In the genomic region with DNA sequence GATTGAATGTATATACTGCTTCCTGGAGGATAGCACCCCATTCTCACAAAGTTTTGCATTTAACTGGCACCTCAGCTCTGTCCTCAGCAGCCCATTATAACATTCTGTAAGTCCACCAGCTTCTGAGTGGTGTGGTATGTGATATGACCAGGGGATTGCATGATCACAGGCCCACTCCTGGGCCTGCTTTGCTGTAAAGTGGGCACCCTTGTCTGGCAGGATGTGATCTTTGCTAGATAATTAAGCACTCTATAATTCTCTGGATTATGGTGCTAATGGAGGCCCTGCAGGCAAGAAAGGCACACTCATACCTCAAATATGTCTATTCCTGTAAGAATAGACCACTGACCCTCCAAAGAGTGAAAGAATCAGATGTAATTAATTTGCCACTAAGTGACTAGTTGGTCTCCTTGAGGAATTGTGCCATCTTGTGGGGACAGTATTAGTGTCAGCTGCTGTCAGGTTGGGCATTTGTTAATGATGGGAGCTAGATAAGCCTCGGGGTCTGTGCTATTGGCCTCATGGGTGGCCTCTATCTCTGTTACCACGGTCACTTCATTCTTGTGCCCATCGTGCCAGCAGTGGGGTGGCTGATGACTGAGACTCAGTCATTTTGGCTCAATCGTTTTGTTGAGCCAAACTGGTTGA, we compare ENCODE assay signal across 8 cellular contexts. TPM values are rescaled to one million over a fixed set of nuclear protein-coding genes. Genes with fewer than 3 reads are reported as not detected.
DNase-seq lines count a peak whose midpoint lies in the region; ATAC-seq and TF ChIP-seq lines count a peak whose summit lies in the region.

No MANE protein-coding gene starts in this region.

- H3K4me1 ChIP-seq in DOHH2 (ENCODE audit: control insufficient read depth, low read length) (no peaks in the 10 kb centered on the region), spleen (peaks cover 0 to 21% (median 11%) of the 10 kb centered on the region in 6 donors)

- no peaks in the 10 kb centered on the region for H4K20me1 ChIP-seq in DOHH2 (ENCODE audit: control insufficient read depth, insufficient read depth, low read depth, low read length)

- H3K9me2 ChIP-seq in DOHH2 (replicated peaks; ENCODE audit: control insufficient read depth, low read length) = no peaks in the 10 kb centered on the region

- H3K27me3 ChIP-seq in DOHH2 (ENCODE audit: control insufficient read depth, low read length) (no peaks in the 10 kb centered on the region), spleen (replicated peaks in 1 of 7) (no peaks in the 10 kb centered on the region)

- WGBS in spleen, 5 donors = 46 to 55% (median 54%) methylated on average over 4 of the region's 4 CpGs

- TF ChIP-seq POLR2A in spleen (IDR thresholded peaks at IDR 0.05) = no peak

- intact Hi-C loops in spleen (cut with DNase I; ENCODE audit: low total_unique reads) = loop anchor here (10.0 kb wide), 1 partner anchor 69 kb away; the partner anchor contains the start of gene PLA2G12A

- H3K27ac ChIP-seq in DOHH2 (ENCODE audit: low read depth, low read length) (no peak overlapping the region), spleen (no peak overlapping the region)

- H3K36me3 ChIP-seq in DOHH2 (ENCODE audit: control insufficient read depth, low read length) (no peaks in the 10 kb centered on the region), spleen (no peaks in the 10 kb centered on the region)

- H3K4me3 ChIP-seq in DOHH2 (ENCODE audit: low read length) (no peak overlapping the region), foreskin fibroblast (ENCODE audit: low read depth in 1 of 2, low read length in 2 of 2) (no peak overlapping the region), spleen (no peak overlapping the region)

- ATAC-seq in GM19328 (IDR thresholded peaks at IDR 0.05; ENCODE audit: unreplicated experiment) = peak; percentile 57
- ATAC-seq in HG03045 (IDR thresholded peaks at IDR 0.05; ENCODE audit: unreplicated experiment) = no peak

- H3K4me2 ChIP-seq in DOHH2 (ENCODE audit: low read length) = no peak overlapping the region

- no peaks in the 10 kb centered on the region for H3K79me2 ChIP-seq in DOHH2 (ENCODE audit: control insufficient read depth, low read length)

- DNase-seq in HPDE6-E6E7 (ENCODE audit: extremely low spot score) = peak; percentile 38
- peak; percentile 28 for DNase-seq in SK-N-DZ (ENCODE audit: low spot score)
- peak; percentile 25 to 64 for DNase-seq in foreskin fibroblast
- no peak for DNase-seq in spleen
- DNase-seq in NK-92 (lab: John Stamatoyannopoulos, UW; ENCODE audit: unreplicated experiment) = no peak

- TF ChIP-seq CTCF in DOHH2 (IDR thresholded peaks at IDR 0.05; ENCODE audit: low read depth, low read length, poor library complexity, severe bottlenecking) = peak; percentile 54
- peak; percentile 46 for TF ChIP-seq CTCF in foreskin fibroblast (IDR thresholded peaks at IDR 0.05; ENCODE audit: low read depth, low read length)
- peak in 9 of 11 experiments; percentile 4 to 58 (median 47) for TF ChIP-seq CTCF in spleen (IDR thresholded peaks at IDR 0.05 in 8 of 11, conservative IDR thresholded peaks at IDR 0.05 in 3 of 11)

- H3K9me3 ChIP-seq in DOHH2 (ENCODE audit: control insufficient read depth, insufficient read depth, low read length) = no peaks in the 10 kb centered on the region
- no peaks in the 10 kb centered on the region for H3K9me3 ChIP-seq in spleen

- no peaks in the 10 kb centered on the region for H3F3A ChIP-seq in DOHH2 (ENCODE audit: control insufficient read depth, insufficient read depth)

RNA-seq across cellular contexts. Expression of gene CFI, which starts 2.2 kb away (rescaled TPM):
- not detected in 2 replicates for polyA plus RNA-seq in SK-N-DZ (2014; cell fraction: cytosol; rRNA removed)
- polyA plus RNA-seq in SK-N-DZ (2014; cell fraction: nucleus; rRNA removed) = not detected in 2 replicates
- total RNA-seq in spleen = 10 to 100 TPM; 38.1 to 88.2 (median 66.1) TPM
- 10 to 100 TPM in 2 of 3 donors, 1 to 10 TPM in 1; 9.8 to 21.7 (median 15.3) TPM for polyA plus RNA-seq in spleen

RNA-seq across cellular contexts. Expression of gene GAR1, which starts 11.5 kb away (rescaled TPM):
- 8.8 and 16.0 TPM in 2 replicates for polyA plus RNA-seq in SK-N-DZ (2014; cell fraction: cytosol; rRNA removed)
- polyA plus RNA-seq in SK-N-DZ (2014; cell fraction: nucleus; rRNA removed) = 7.9 and 10.2 TPM in 2 replicates
- total RNA-seq in spleen = 10 to 100 TPM in 5 of 7 donors, 1 to 10 TPM in 2; 4.3 to 13.2 (median 12.0) TPM
- polyA plus RNA-seq in spleen = 10 to 100 TPM; 23.3 to 29.2 (median 25.3) TPM

RNA-seq across cellular contexts. Expression of gene RRH, which starts 23.7 kb away (rescaled TPM):
- not detected in 2 replicates for polyA plus RNA-seq in SK-N-DZ (2014; cell fraction: cytosol; rRNA removed)
- 0.16 TPM in 1 of 2 replicates, not detected in the other for polyA plus RNA-seq in SK-N-DZ (2014; cell fraction: nucleus; rRNA removed)
- 1 to 10 TPM in 1 of 7 donors, under 1 TPM in 4, not detected in 2; 0.40 to 2.0 (median 0.57) TPM for total RNA-seq in spleen
- under 1 TPM in 1 of 3 donors, not detected in 2; 0.03 TPM for polyA plus RNA-seq in spleen

RNA-seq across cellular contexts. Expression of gene LRIT3, which starts 43.9 kb away (rescaled TPM):
- not detected in 2 replicates for polyA plus RNA-seq in SK-N-DZ (2014; cell fraction: cytosol; rRNA removed)
- 0.07 and 0.66 TPM in 2 replicates for polyA plus RNA-seq in SK-N-DZ (2014; cell fraction: nucleus; rRNA removed)
- total RNA-seq in spleen = under 1 TPM; 0.13 to 0.94 (median 0.27) TPM
- under 1 TPM; 0.20 to 0.43 (median 0.29) TPM for polyA plus RNA-seq in spleen

Comparison
In these comparisons a context has a peak if more than half of its experiments do, and no peak if none do; other contexts are left out.
1. DNase-seq: peak in HPDE6-E6E7 (single experiment), SK-N-DZ (single experiment) and foreskin fibroblast (2 of 2); none in spleen (single experiment) and NK-92 (single experiment).
2. Peak in every context shown above with its lines, with median percentiles within 50 percentile points of each other: CTCF ChIP-seq.